19 cellular contexts compared by ENCODE assay signal in genomic region chr15:39792954-39793353, GRCh38.
"Had no signal": no experiment of that assay in that cellular context is flagged by ENCODE, and none has a peak within 500 bp of the region (broad histone marks: within the 10 kb centered on the region; RNA-seq: fewer than 3 reads in every experiment).

No MANE protein-coding gene starts in this region.

- DNase-seq: activated CD4-positive, alpha-beta T cell treated with anti-CD3 and anti-CD28 coated beads for 48 hours; activated CD8-positive, alpha-beta memory T cell treated with anti-CD3 and anti-CD28 coated beads, Interleukin-2, amount 50 U/mL, for 4 hours; activated CD8-positive, alpha-beta T cell treated with anti-CD3 and anti-CD28 coated beads, Interleukin-2, amount 10 ng/mL, durations not matched to agents 7 days and 5 days; activated gamma-delta T cell; activated T-cell treated with anti-CD3 and anti-CD28 coated beads, Interleukin-2, amount 50 U/mL, for 48 hours; caudate nucleus; colonic mucosa; effector CD8-positive, alpha-beta T cell; gastrocnemius medialis; mammary epithelial cell; naive B cell; pancreas; stimulated activated CD4-positive, alpha-beta T cell treated with anti-CD3 and anti-CD28 coated beads, Interleukin-2, amount 100 ng/mL, for 48 hours; T-helper 1 cell; T1000 had no signal

- H3K27ac ChIP-seq: colonic mucosa, pancreas had no signal

- H3K9me3 ChIP-seq: colonic mucosa, gastrocnemius medialis, heart left ventricle, pancreas had no signal

- H3K4me3 ChIP-seq: colonic mucosa, gastrocnemius medialis, heart left ventricle, pancreas had no signal

- FAIRE-seq: islet of Langerhans, pancreas had no signal

- H3K4me1 ChIP-seq: colonic mucosa, pancreas had no signal

- H3K36me3 ChIP-seq: colonic mucosa, gastrocnemius medialis, heart left ventricle, pancreas had no signal

- H3K27me3 ChIP-seq: colonic mucosa, gastrocnemius medialis, heart left ventricle, pancreas had no signal

- ATAC-seq: activated CD8-positive, alpha-beta T cell treated with anti-CD3 and anti-CD28 coated beads, Interleukin-2, amount 10 ng/mL, durations not matched to agents 7 days and 5 days; activated naive CD4-positive, alpha-beta T cell treated with anti-CD3 and anti-CD28 coated beads, Interleukin-2, amount 50 U/mL, for 72 hours; gastrocnemius medialis; pancreas; stimulated activated memory B cell treated with anti-CD40 and anti-IgM and Interleukin-4, amounts not matched to agents 10 μg/mL and 1 μg/mL and 100 μg/mL, for 72 hours had no signal
